8 cellular contexts compared by ENCODE assay signal in genomic region chr17:2239882-2240430, GRCh38.
DNase-seq lines count a peak whose midpoint lies in the region; ATAC-seq and TF ChIP-seq lines count a peak whose summit lies in the region.

No MANE protein-coding gene starts in this region.

- CTCF ChIA-PET in CD8-positive, alpha-beta T cell (lab: Charles Lee), result interaction anchor here (0.7 to 2.1 kb wide), 4 partner anchors 43 to 185 kb away, joined by 3 to 10 read pairs (median 4); partner anchors contain the start of gene HIC1

- peaks cover 73% of the 10 kb centered on the region for H3K36me3 Mint-ChIP-seq in CD8-positive, alpha-beta T cell
- H3K36me3 Mint-ChIP-seq in activated T-cell treated with anti-CD3 and anti-CD28 coated beads, Interleukin-2, amount 50 U/mL, for 72 hours (ENCODE audit: insufficient read depth in 2 of 2), result peaks cover 2 to 20% of the 10 kb centered on the region in 2 donors

- intact Hi-C loops in CD8-positive, alpha-beta T cell (cut with DNase I, micrococcal nuclease), result loop anchor here in 1 of 2 experiments (10.0 kb wide), 1 partner anchor 355 kb away; no protein-coding TSS in a partner anchor
- intact Hi-C loops in left ventricle myocardium inferior (cut with micrococcal nuclease), result loop anchor here (2.0 to 10.0 kb wide), 3 partner anchors 65 to 185 kb away; partner anchors contain the start of gene HIC1

- TF ChIP-seq EP300 in suprapubic skin (IDR thresholded peaks at IDR 0.05), result no peak

- peak overlapping the region; percentile 75 for H3K27ac Mint-ChIP-seq in CD8-positive, alpha-beta T cell
- H3K27ac Mint-ChIP-seq in activated T-cell treated with anti-CD3 and anti-CD28 coated beads, Interleukin-2, amount 50 U/mL, for 72 hours, result peak overlapping the region; percentile 43

- H3K4me3 ChIP-seq in CD8-positive, alpha-beta T cell (ENCODE audit: low read depth, low read length), result no peak overlapping the region
- H3K4me3 ChIP-seq in left ventricle myocardium inferior, result peak overlapping the region; percentile 13
- no peak overlapping the region for H3K4me3 ChIP-seq in suprapubic skin

- H3K27ac ChIP-seq in CD8-positive, alpha-beta T cell (ENCODE audit: low read depth, low read length), result no peak overlapping the region
- peak overlapping the region; percentile 84 for H3K27ac ChIP-seq in left ventricle myocardium inferior (replicated peaks)
- peak overlapping the region; percentile 78 for H3K27ac ChIP-seq in suprapubic skin

- H3K36me3 ChIP-seq in CD8-positive, alpha-beta T cell (ENCODE audit: insufficient read depth, low read length), result peaks cover 14% of the 10 kb centered on the region
- H3K36me3 ChIP-seq in left ventricle myocardium inferior, result peaks cover 15% of the 10 kb centered on the region
- H3K36me3 ChIP-seq in suprapubic skin, result peaks cover 22% of the 10 kb centered on the region

- WGBS in suprapubic skin, result 39% methylated on average over 10 of the region's 10 CpGs

- no peaks in the 10 kb centered on the region for H3K27me3 ChIP-seq in CD8-positive, alpha-beta T cell (ENCODE audit: insufficient read depth, low read length)
- no peaks in the 10 kb centered on the region for H3K27me3 ChIP-seq in left ventricle myocardium inferior (ENCODE audit: low read depth)
- H3K27me3 ChIP-seq in suprapubic skin, result no peaks in the 10 kb centered on the region

- TF ChIP-seq CTCF in CD8-positive, alpha-beta T cell (IDR thresholded peaks at IDR 0.05), result no peak
- TF ChIP-seq CTCF in left ventricle myocardium inferior (IDR thresholded peaks at IDR 0.05; ENCODE audit: borderline replicate concordance) (no peak), suprapubic skin (IDR thresholded peaks at IDR 0.05) (no peak)

- peak in 1 of 7 experiments; percentile 35 for DNase-seq in CD8-positive, alpha-beta T cell
- peak; percentile 65 to 72 for DNase-seq in activated T-cell treated with anti-CD3 and anti-CD28 coated beads, Interleukin-2, amount 50 U/mL, for 72 hours
- DNase-seq in left ventricle myocardium inferior (peak; percentile 63), suprapubic skin (ENCODE audit: low spot score in 2 of 2) (peak in 1 of 2 donors; percentile 76), NCI-H2029 treated with DMSO at 0.1 percent for 48 hours (lab: John Stamatoyannopoulos, UW) (no peak), SK-N-DZ (ENCODE audit: low spot score) (no peak)

- no peak for TF ChIP-seq POLR2A in suprapubic skin (IDR thresholded peaks at IDR 0.05)

- POLR2A ChIA-PET in CD8-positive, alpha-beta T cell (lab: Charles Lee), result no interaction called here

- H3K4me1 Mint-ChIP-seq in CD8-positive, alpha-beta T cell (ENCODE audit: low read depth), result peaks cover 15% of the 10 kb centered on the region
- H3K4me1 Mint-ChIP-seq in activated T-cell treated with anti-CD3 and anti-CD28 coated beads, Interleukin-2, amount 50 U/mL, for 72 hours (ENCODE audit: low read depth), result peaks cover 52% of the 10 kb centered on the region

- H3K9me3 ChIP-seq in CD8-positive, alpha-beta T cell (ENCODE audit: low read length), result no peaks in the 10 kb centered on the region
- H3K9me3 ChIP-seq in left ventricle myocardium inferior (replicated peaks) (no peaks in the 10 kb centered on the region), suprapubic skin (no peaks in the 10 kb centered on the region)

- peak; percentile 62 for ATAC-seq in CD8-positive, alpha-beta T cell
- peak; percentile 74 for ATAC-seq in GM19438 (IDR thresholded peaks at IDR 0.05; ENCODE audit: low read depth, unreplicated experiment)
- peak; percentile 33 for ATAC-seq in HG03575 (IDR thresholded peaks at IDR 0.05; ENCODE audit: extremely low read depth, insufficient number of reproducible peaks, low FRiP score, unreplicated experiment)
- peak; percentile 96 to 97 for ATAC-seq in activated T-cell treated with anti-CD3 and anti-CD28 coated beads, Interleukin-2, amount 50 U/mL, for 72 hours (replicated peaks in 1 of 2)

- H3K4me3 Mint-ChIP-seq in CD8-positive, alpha-beta T cell, result no peak overlapping the region
- H3K4me3 Mint-ChIP-seq in activated T-cell treated with anti-CD3 and anti-CD28 coated beads, Interleukin-2, amount 50 U/mL, for 72 hours, result peak overlapping the region; percentile 70 to 76

- H3K4me1 ChIP-seq in CD8-positive, alpha-beta T cell (ENCODE audit: insufficient read depth, low read length), result peaks cover 2% of the 10 kb centered on the region
- H3K4me1 ChIP-seq in left ventricle myocardium inferior (peaks cover 56% of the 10 kb centered on the region), suprapubic skin (peaks cover 57% of the 10 kb centered on the region)

- no peaks in the 10 kb centered on the region for H3K9me3 Mint-ChIP-seq in CD8-positive, alpha-beta T cell
- H3K9me3 Mint-ChIP-seq in activated T-cell treated with anti-CD3 and anti-CD28 coated beads, Interleukin-2, amount 50 U/mL, for 72 hours, result no peaks in the 10 kb centered on the region

- H3K27me3 Mint-ChIP-seq in CD8-positive, alpha-beta T cell (ENCODE audit: low read depth), result no peaks in the 10 kb centered on the region
- no peaks in the 10 kb centered on the region for H3K27me3 Mint-ChIP-seq in activated T-cell treated with anti-CD3 and anti-CD28 coated beads, Interleukin-2, amount 50 U/mL, for 72 hours (ENCODE audit: low read depth)

Comparison
In these comparisons a context has a peak if more than half of its experiments do, and no peak if none do; other contexts are left out.
1. ATAC-seq: peak in every context shown above with its lines; median percentile 96 in activated T-cell treated with anti-CD3 and anti-CD28 coated beads, Interleukin-2, amount 50 U/mL, for 72 hours; 74 in GM19438; 62 in CD8-positive, alpha-beta T cell; 33 in HG03575.
2. DNase-seq: peak in activated T-cell treated with anti-CD3 and anti-CD28 coated beads, Interleukin-2, amount 50 U/mL, for 72 hours (2 of 2) and left ventricle myocardium inferior (single experiment); none in NCI-H2029 treated with DMSO at 0.1 percent for 48 hours (single experiment) and SK-N-DZ (single experiment).